In genomic region chr11:27217948-27218410, GRCh38 we compare ENCODE assay signal across 1 cellular context.
TF ChIP-seq lines count a peak whose summit lies in the region.

No MANE protein-coding gene starts in this region.

TF ChIP-seq in IMR-90, 13 proteins besides CTCF, POLR2A, EP300 and RAD21 (continued from another document):
- TF ChIP-seq CHD1 (IDR thresholded peaks at IDR 0.05; ENCODE audit: low read depth, low read length) (no peak), MAFK (IDR thresholded peaks at IDR 0.05; ENCODE audit: low read depth, low read length) (no peak)
